25 cellular contexts compared by ENCODE assay signal in genomic region chr5:176408590-176408989, GRCh38.
"Had no signal": no experiment of that assay in that cellular context is flagged by ENCODE, and none has a peak within 500 bp of the region (broad histone marks: within the 10 kb centered on the region; RNA-seq: fewer than 3 reads in every experiment).

No MANE protein-coding gene starts in this region.

- ATAC-seq: left colon; lower lobe of right lung; naive thymus-derived CD8-positive, alpha-beta T cell; stimulated activated effector memory CD8-positive, alpha-beta T cell treated with anti-CD3 and anti-CD28 coated beads, Interleukin-12 subunit alpha, Interleukin-12 subunit beta, amount 100 ng/mL, for 72 hours had no signal

- H3K27ac ChIP-seq: colonic mucosa, lower lobe of right lung, prostate gland, stomach, testis, tibial artery had no signal

- H3K36me3 ChIP-seq: colonic mucosa had no signal

- H3K27me3 ChIP-seq: colonic mucosa, gastrocnemius medialis, sigmoid colon, stomach, testis, tibial artery had no signal

- DNase-seq: colonic mucosa; dermis blood vessel endothelial cell; effector memory CD4-positive, alpha-beta T cell; erythroblast; foreskin fibroblast; gastrocnemius medialis; hypothalamus; immature natural killer cell; islet precursor cell; kidney glomerular epithelial cell; left ventricle myocardium superior; lower lobe of right lung; naive thymus-derived CD8-positive, alpha-beta T cell; nephron progenitor cell; nucleus accumbens; sigmoid colon; stimulated activated CD4-positive, alpha-beta T cell treated with anti-CD3 and anti-CD28 coated beads, Interleukin-2, amount 100 ng/mL, for 24 hours; stimulated activated CD4-positive, alpha-beta T cell treated with anti-CD3 and anti-CD28 coated beads, Interleukin-4, amount 100 ng/mL, for 24 hours; stimulated activated naive CD4-positive, alpha-beta T cell treated with Interleukin-2 at 50 U/mL for 16 hours; stomach; testis had no signal

- H3K4me1 ChIP-seq: prostate gland had no signal

- H3K4me3 ChIP-seq: colonic mucosa, gastrocnemius medialis, lower lobe of right lung, prostate gland, sigmoid colon, stomach, testis, tibial artery had no signal

- H3K9me3 ChIP-seq: colonic mucosa, gastrocnemius medialis, lower lobe of right lung, prostate gland, sigmoid colon, stomach, testis, tibial artery had no signal
